In genomic region chrX:133792198-133792953, GRCh38 we compare ENCODE assay signal across 8 cellular contexts.
DNase-seq lines count a peak whose midpoint lies in the region; ATAC-seq and TF ChIP-seq lines count a peak whose summit lies in the region.

No MANE protein-coding gene starts in this region.

- DNase-seq in SKM-1 treated with dmso at 0.1 percent for 144 hours (lab: John Stamatoyannopoulos, UW; ENCODE audit: unreplicated experiment) (peak; percentile 44), SKM-1 (lab: John Stamatoyannopoulos, UW; ENCODE audit: unreplicated experiment) (no peak), NCI-H2227 treated with DMSO at 0.1 percent for 48 hours (lab: John Stamatoyannopoulos, UW) (peak; percentile 73), dedifferentiated amniotic fluid mesenchymal stem cell (ENCODE audit: extremely low spot score) (peak; percentile 67)
- peak; percentile 35 to 64 for DNase-seq in activated CD4-positive, alpha-beta T cell treated with anti-CD3 and anti-CD28 coated beads for 4 hours
- peak; percentile 30 for DNase-seq in stimulated activated CD4-positive, alpha-beta T cell treated with anti-CD3 and anti-CD28 coated beads, Interleukin-4, amount 100 ng/mL, for 48 hours (ENCODE audit: low read depth in 2 of 2)

- peaks cover 0 to 4% (median 0%) of the 10 kb centered on the region in 4 donors for H3K27me3 ChIP-seq in liver (ENCODE audit: control insufficient read depth in 4 of 4, insufficient read depth in 4 of 4, low read length in 3 of 4)

- no peaks in the 10 kb centered on the region for H3K9me3 ChIP-seq in liver (ENCODE audit: control insufficient read depth in 4 of 4, low read length in 3 of 4)

- 3% methylated on average over 7 of the region's 7 CpGs for WGBS in liver

- TF ChIP-seq RAD21 in liver (IDR thresholded peaks at IDR 0.05), result peak; percentile 83 to 95

- H3K36me3 ChIP-seq in liver (ENCODE audit: control insufficient read depth in 4 of 4, insufficient read depth in 3 of 4, low read depth in 1 of 4, low read length in 3 of 4), result no peaks in the 10 kb centered on the region

- peak; percentile 81 for ATAC-seq in HG03064 (IDR thresholded peaks at IDR 0.05; ENCODE audit: low read depth, unreplicated experiment)

- H3K4me3 ChIP-seq in liver (ENCODE audit: low read depth in 1 of 3, low read length in 3 of 3), result no peak overlapping the region

- peak; percentile 98 for TF ChIP-seq CTCF in liver (IDR thresholded peaks at IDR 0.05; ENCODE audit: low read depth, low read length, missing input control)

- no peaks in the 10 kb centered on the region for H3K4me1 ChIP-seq in liver (ENCODE audit: control insufficient read depth in 4 of 4, insufficient read depth in 4 of 4, low read length in 3 of 4)

- no peak overlapping the region for H3K9ac ChIP-seq in liver (ENCODE audit: low read depth in 1 of 2, low read length in 2 of 2)

- no peak overlapping the region for H3K27ac ChIP-seq in liver (ENCODE audit: low read depth in 1 of 2, low read length in 2 of 2)

TF ChIP-seq in liver, 16 proteins besides CTCF, POLR2A, EP300 and RAD21:
- TF ChIP-seq SP1 (IDR thresholded peaks at IDR 0.05), result no peak
- no peak for TF ChIP-seq RXRA (IDR thresholded peaks at IDR 0.05)
- no peak for TF ChIP-seq EGR1 (IDR thresholded peaks at IDR 0.05; ENCODE audit: low read depth in 2 of 2)
- TF ChIP-seq FOXA1 (IDR thresholded peaks at IDR 0.05), result no peak
- no peak for TF ChIP-seq HNF4A (conservative IDR thresholded peaks at IDR 0.05)
- TF ChIP-seq TAF1 (conservative IDR thresholded peaks at IDR 0.05), result no peak
- TF ChIP-seq FOXA2 (IDR thresholded peaks at IDR 0.05), result no peak
- TF ChIP-seq, protein P1, sequence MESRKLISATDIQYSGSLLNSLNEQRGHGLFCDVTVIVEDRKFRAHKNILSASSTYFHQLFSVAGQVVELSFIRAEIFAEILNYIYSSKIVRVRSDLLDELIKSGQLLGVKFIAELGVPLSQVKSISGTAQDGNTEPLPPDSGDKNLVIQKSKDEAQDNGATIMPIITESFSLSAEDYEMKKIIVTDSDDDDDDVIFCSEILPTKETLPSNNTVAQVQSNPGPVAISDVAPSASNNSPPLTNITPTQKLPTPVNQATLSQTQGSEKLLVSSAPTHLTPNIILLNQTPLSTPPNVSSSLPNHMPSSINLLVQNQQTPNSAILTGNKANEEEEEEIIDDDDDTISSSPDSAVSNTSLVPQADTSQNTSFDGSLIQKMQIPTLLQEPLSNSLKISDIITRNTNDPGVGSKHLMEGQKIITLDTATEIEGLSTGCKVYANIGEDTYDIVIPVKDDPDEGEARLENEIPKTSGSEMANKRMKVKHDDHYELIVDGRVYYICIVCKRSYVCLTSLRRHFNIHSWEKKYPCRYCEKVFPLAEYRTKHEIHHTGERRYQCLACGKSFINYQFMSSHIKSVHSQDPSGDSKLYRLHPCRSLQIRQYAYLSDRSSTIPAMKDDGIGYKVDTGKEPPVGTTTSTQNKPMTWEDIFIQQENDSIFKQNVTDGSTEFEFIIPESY (IDR thresholded peaks at IDR 0.05), result no peak
- TF ChIP-seq NR2F2 (IDR thresholded peaks at IDR 0.05), result no peak
- TF ChIP-seq GABPA (IDR thresholded peaks at IDR 0.05 in 1 of 2, conservative IDR thresholded peaks at IDR 0.05 in 1 of 2), result no peak
- no peak for TF ChIP-seq MAX (IDR thresholded peaks at IDR 0.05)
